16 cellular contexts compared by ENCODE assay signal in the genomic region with DNA sequence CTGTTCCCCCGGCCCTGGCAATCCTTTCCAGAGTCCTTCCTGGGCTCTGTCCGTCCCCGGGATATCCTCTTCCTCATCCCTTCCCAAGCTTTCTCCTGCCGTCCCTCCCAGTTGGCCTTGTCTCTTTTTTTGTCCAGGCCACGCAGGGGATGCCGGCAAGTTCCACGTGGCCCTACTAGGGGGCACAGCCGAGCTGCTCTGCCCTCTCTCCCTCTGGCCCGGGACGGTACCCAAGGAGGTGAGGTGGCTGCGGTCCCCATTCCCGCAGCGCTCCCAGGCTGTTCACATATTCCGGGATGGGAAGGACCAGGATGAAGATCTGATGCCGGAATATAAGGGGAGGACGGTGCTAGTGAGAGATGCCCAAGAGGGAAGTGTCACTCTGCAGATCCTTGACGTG. TPM values are rescaled to one million over a fixed set of nuclear protein-coding genes. Genes with fewer than 3 reads are reported as not detected.
DNase-seq lines count a peak whose midpoint lies in the region; ATAC-seq and TF ChIP-seq lines count a peak whose summit lies in the region.
"Had no signal": no experiment of that assay in that cellular context is flagged by ENCODE, and none has a peak within 500 bp of the region (broad histone marks: within the 10 kb centered on the region; RNA-seq: fewer than 3 reads in every experiment).

No MANE protein-coding gene starts in this region.

- no peak overlapping the region for H3K9ac ChIP-seq in endodermal cell (ENCODE audit: extremely low read depth, low read length, poor library complexity, severe bottlenecking)

- peaks cover 23% of the 10 kb centered on the region for H3K4me1 Mint-ChIP-seq in endodermal cell

- H3K9me3 ChIP-seq in HEK293 (ENCODE audit: control insufficient read depth, insufficient read depth, low read depth, low read length) (no peaks in the 10 kb centered on the region), endodermal cell (ENCODE audit: control insufficient read depth, low read length) (no peaks in the 10 kb centered on the region)

- no peaks in the 10 kb centered on the region for H3K27me3 Mint-ChIP-seq in endodermal cell (ENCODE audit: insufficient read depth)
- H3K27me3 Mint-ChIP-seq: CD4-positive, alpha-beta T cell had no signal

- ATAC-seq in HG02623 (IDR thresholded peaks at IDR 0.05; ENCODE audit: unreplicated experiment) (no peak), GM21529 (IDR thresholded peaks at IDR 0.05; ENCODE audit: unreplicated experiment) (no peak)
- ATAC-seq: HCT116 had no signal

- no peaks in the 10 kb centered on the region for H3K27me3 ChIP-seq in endodermal cell (ENCODE audit: control insufficient read depth, insufficient read depth, low read length, poor library complexity, severe bottlenecking)

- H3K4me3 Mint-ChIP-seq in endodermal cell: no peak overlapping the region
- H3K4me3 Mint-ChIP-seq: CD4-positive, alpha-beta T cell had no signal

- in situ Hi-C loops in ACHN (cut with HindIII; ENCODE audit: low pct_ligation_motif_present, low pct_unique_long_range_greater_than_20kb, low sequenced_read_pairs): no loop called here

- DNase-seq in endodermal cell (peak; percentile 61), iPS-NIHi7 (ENCODE audit: extremely low spot score) (peak; percentile 28), NCI-H1048 (lab: John Stamatoyannopoulos, UW) (no peak), ACHN (no peak)
- DNase-seq: AML-193; CD4-positive, alpha-beta T cell; DMS153; DMS79; GDM1 had no signal

- H3K4me3 ChIP-seq in HEK293 (ENCODE audit: low read depth, low read length): no peak overlapping the region
- no peak overlapping the region for H3K4me3 ChIP-seq in endodermal cell (ENCODE audit: low read length)

- H3K4me1 ChIP-seq in HEK293 (ENCODE audit: control insufficient read depth, insufficient read depth, low read length): peaks cover 3% of the 10 kb centered on the region
- peaks cover 13% of the 10 kb centered on the region for H3K4me1 ChIP-seq in endodermal cell (ENCODE audit: control insufficient read depth, insufficient read depth, low read length)

- H3K27ac ChIP-seq in HEK293 (ENCODE audit: extremely low read depth, low read depth, low read length): no peak overlapping the region
- H3K27ac ChIP-seq in endodermal cell (ENCODE audit: low read depth, low read length): no peak overlapping the region
- H3K27ac ChIP-seq: C4-2B had no signal

- no peak overlapping the region for H3K27ac Mint-ChIP-seq in endodermal cell
- H3K27ac Mint-ChIP-seq: CD4-positive, alpha-beta T cell had no signal

- WGBS in endodermal cell (ENCODE audit: insufficient coverage in 1 of 2, insufficient read length in 1 of 2), 2 experiments: 84 to 91% methylated on average over 10 to 17 of the region's 17 CpGs

- no peaks in the 10 kb centered on the region for H3K36me3 Mint-ChIP-seq in endodermal cell (ENCODE audit: low read depth)

- no peak for TF ChIP-seq CTCF in HEK293 (tag by site-specific recombination; IDR thresholded peaks at IDR 0.05)
- peak; percentile 53 for TF ChIP-seq CTCF in endodermal cell (conservative IDR thresholded peaks at IDR 0.05)

- POLR2A ChIA-PET in HEK293 (lab: Yijun Ruan, JAX): no interaction called here

- CTCF ChIA-PET in HEK293 (lab: Yijun Ruan, JAX): interaction anchor here (0.7 kb wide), 1 partner anchor 10 kb away, joined by 3 read pairs; no protein-coding TSS in a partner anchor

- H3K9me3 Mint-ChIP-seq in endodermal cell: no peaks in the 10 kb centered on the region
- H3K9me3 Mint-ChIP-seq: CD4-positive, alpha-beta T cell had no signal

- H3K36me3 ChIP-seq in HEK293 (ENCODE audit: control insufficient read depth in 2 of 2, insufficient read depth in 1 of 2, low read length in 2 of 2): no peaks in the 10 kb centered on the region
- H3K36me3 ChIP-seq in endodermal cell (ENCODE audit: control insufficient read depth, insufficient read depth, low read length): no peaks in the 10 kb centered on the region

TF ChIP-seq in HEK293, 187 proteins besides CTCF, POLR2A, EP300 and RAD21:
- TF ChIP-seq ZNF747 (tag by site-specific recombination; IDR thresholded peaks at IDR 0.05) (no peak), ZNF76 (tag by site-specific recombination; IDR thresholded peaks at IDR 0.05; ENCODE audit: borderline replicate concordance, low read depth) (no peak), ZNF660 (tag by site-specific recombination; IDR thresholded peaks at IDR 0.05) (no peak), IKZF3 (tag by site-specific recombination; IDR thresholded peaks at IDR 0.05) (0 out of 2 replicates have a peak, but pooled peaks have one; percentile 9)

RNA-seq across cellular contexts. Expression of gene SVBP, which starts 13.4 kb away (rescaled TPM):
- 10 to 100 TPM; 40.2 to 45.3 TPM for total RNA-seq in endodermal cell
- 69.8 TPM for polyA plus RNA-seq in endodermal cell (2013, experiment 1 of 2)
- polyA plus RNA-seq in endodermal cell (2013, experiment 2 of 2): 72.8 TPM

RNA-seq across cellular contexts. Expression of gene ERMAP, which starts 13.7 kb away (rescaled TPM):
- 1 to 10 TPM; 5.1 to 5.7 TPM for total RNA-seq in endodermal cell
- 3.4 TPM for polyA plus RNA-seq in endodermal cell (2013, experiment 1 of 2)
- polyA plus RNA-seq in endodermal cell (2013, experiment 2 of 2): 2.6 TPM

RNA-seq across cellular contexts. Expression of gene ZNF691, which starts 15.8 kb away (rescaled TPM):
- total RNA-seq in endodermal cell: 10 to 100 TPM; 15.5 to 16.6 TPM
- 15.2 TPM for polyA plus RNA-seq in endodermal cell (2013, experiment 1 of 2)
- polyA plus RNA-seq in endodermal cell (2013, experiment 2 of 2): 12.7 TPM

RNA-seq across cellular contexts. Expression of gene TMEM269, which starts 45.8 kb away (rescaled TPM):
- under 1 TPM; 0.20 to 0.66 TPM for total RNA-seq in endodermal cell
- 0.53 TPM for polyA plus RNA-seq in endodermal cell (2013, experiment 1 of 2)
- polyA plus RNA-seq in endodermal cell (2013, experiment 2 of 2): 0.46 TPM
- total RNA-seq: Daoy had no signal
- polyA plus RNA-seq: BJ had no signal

Comparison
In these comparisons a context has a peak if more than half of its experiments do, and no peak if none do; other contexts are left out.
1. DNase-seq: peak in endodermal cell (single experiment) and iPS-NIHi7 (single experiment); none in NCI-H1048 (single experiment) and ACHN (single experiment).